ENCODE assay signal across 22 cellular contexts in the genomic region with DNA sequence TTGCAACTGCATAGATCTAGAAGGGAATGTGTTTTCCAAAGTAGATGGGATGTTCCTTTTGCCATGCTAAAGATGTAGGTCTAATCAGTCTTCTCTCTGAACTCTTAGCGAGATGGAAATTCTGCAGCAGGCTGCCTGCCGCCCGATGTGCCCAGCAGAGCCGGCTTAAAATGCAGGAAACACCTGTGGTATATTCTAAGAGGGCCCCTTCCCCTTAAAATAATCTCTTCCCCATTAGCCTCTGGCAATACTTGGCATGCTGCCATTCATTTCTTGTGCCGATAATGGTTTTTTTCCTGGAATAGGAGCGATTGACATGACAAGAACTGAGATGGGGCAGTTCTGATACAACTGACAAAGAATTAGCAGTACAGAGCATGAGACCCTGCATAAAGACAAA. TPM values are rescaled to one million over a fixed set of nuclear protein-coding genes. Genes with fewer than 3 reads are reported as not detected.
"Had no signal": no experiment of that assay in that cellular context is flagged by ENCODE, and none has a peak within 500 bp of the region (broad histone marks: within the 10 kb centered on the region; RNA-seq: fewer than 3 reads in every experiment).

No MANE protein-coding gene starts in this region.

- H3K36me3 ChIP-seq: adrenal gland, ascending aorta, brain microvascular endothelial cell, esophagus squamous epithelium, gastrocnemius medialis, prostate gland, spleen, thoracic aorta had no signal

- H3K4me1 ChIP-seq: adrenal gland, ascending aorta, esophagus squamous epithelium, prostate gland, spleen had no signal

- H3K4me3 ChIP-seq: adrenal gland, ascending aorta, esophagus squamous epithelium, gastrocnemius medialis, prostate gland, spleen, thoracic aorta had no signal

- H3K27me3 ChIP-seq: adrenal gland, ascending aorta, brain microvascular endothelial cell, gastrocnemius medialis had no signal

- H3K27ac ChIP-seq: adrenal gland, ascending aorta, brain microvascular endothelial cell, esophagus squamous epithelium, gastrocnemius medialis, prostate gland, spleen, thoracic aorta had no signal

- H3K9me3 ChIP-seq: adrenal gland, ascending aorta, esophagus squamous epithelium, gastrocnemius medialis, prostate gland, spleen, thoracic aorta had no signal

- DNase-seq: activated CD4-positive, alpha-beta T cell treated with anti-CD3 and anti-CD28 coated beads for 1 hour; activated CD8-positive, alpha-beta memory T cell treated with anti-CD3 and anti-CD28 coated beads, Interleukin-2, amount 50 U/mL, for 4 hours; activated T-cell treated with anti-CD3 and anti-CD28 coated beads, Interleukin-2, amount 50 U/mL, for 24 hours; adrenal gland; brain microvascular endothelial cell; caudate nucleus; effector CD8-positive, alpha-beta T cell; esophagus squamous epithelium; gastrocnemius medialis; head of caudate nucleus; left ventricle myocardium superior; mammary epithelial cell; midbrain; spleen; stimulated activated CD4-positive, alpha-beta T cell treated with anti-CD3 and anti-CD28 coated beads, Interleukin-4, amount 100 ng/mL, for 24 hours; stimulated activated naive CD4-positive, alpha-beta T cell treated with Interleukin-2 at 50 U/mL for 16 hours; T-helper 2 cell had no signal

RNA-seq across cellular contexts. Expression of gene NTF3, which starts 29.9 kb away (rescaled TPM):
- total RNA-seq: activated T-helper 17 cell treated with anti-CD3 and anti-CD28 coated beads, Interleukin-2, amount 50 U/mL, for 72 hours; mammary epithelial cell; natural killer cell treated with Interleukin-12 subunit alpha and Interleukin-12 subunit beta and Interleukin-15 and Interleukin-18, amount 100 ng/mL, for 72 hours had no signal
